10 cellular contexts compared by ENCODE assay signal in the genomic region with DNA sequence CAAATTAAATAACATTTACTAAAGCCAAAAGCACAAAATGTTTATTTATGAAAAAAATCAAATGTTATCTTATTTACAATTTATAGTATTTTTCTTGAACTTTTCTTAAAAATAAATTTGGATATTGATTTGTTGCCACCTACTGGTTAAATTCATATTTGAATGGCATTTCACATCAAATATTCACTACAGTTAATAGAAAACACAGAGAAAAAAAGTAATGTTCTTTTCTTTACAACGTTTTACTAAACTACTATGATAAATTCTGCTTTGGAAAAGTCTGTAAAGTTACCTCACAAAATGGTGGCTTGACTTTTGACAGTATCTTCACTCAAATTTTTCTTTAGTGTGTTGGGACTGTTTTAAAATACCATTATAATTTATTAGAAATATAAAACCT. TPM values are rescaled to one million over a fixed set of nuclear protein-coding genes. Genes with fewer than 3 reads are reported as not detected.
DNase-seq lines count a peak whose midpoint lies in the region; ATAC-seq, FAIRE-seq and TF ChIP-seq lines count a peak whose summit lies in the region.
"Had no signal": no experiment of that assay in that cellular context is flagged by ENCODE, and none has a peak within 500 bp of the region (broad histone marks: within the 10 kb centered on the region; RNA-seq: fewer than 3 reads in every experiment).

No MANE protein-coding gene starts in this region.

- no peak overlapping the region for H3K9ac ChIP-seq in neural cell (ENCODE audit: low read length)

- no peaks in the 10 kb centered on the region for H3F3A ChIP-seq in neural cell (ENCODE audit: insufficient read depth, low read length, poor library complexity, severe bottlenecking)

- no peak overlapping the region for H3K4me3 Mint-ChIP-seq in CD4-positive, alpha-beta T cell
- H3K4me3 Mint-ChIP-seq: activated T-helper 17 cell treated with anti-CD3 and anti-CD28 coated beads, Interleukin-2, amount 50 U/mL, for 72 hours had no signal

- H3K36me3 ChIP-seq in bronchial epithelial cell (ENCODE audit: control insufficient read depth, insufficient read depth, low read length) (no peaks in the 10 kb centered on the region), neural cell (ENCODE audit: insufficient read depth, low read length) (no peaks in the 10 kb centered on the region)

- H3K9me2 ChIP-seq in neural cell (ENCODE audit: insufficient read depth, low read length) = no peaks in the 10 kb centered on the region

- peak; percentile 76 for TF ChIP-seq CTCF in CD4-positive, alpha-beta T cell (IDR thresholded peaks at IDR 0.05)
- TF ChIP-seq CTCF in bronchial epithelial cell (IDR thresholded peaks at IDR 0.05; ENCODE audit: insufficient read depth, low read length, severe bottlenecking) = no peak
- TF ChIP-seq CTCF in neural cell (IDR thresholded peaks at IDR 0.05; ENCODE audit: poor library complexity, severe bottlenecking) = peak; percentile 55

- CTCF ChIA-PET in CD4-positive, alpha-beta T cell (lab: Charles Lee) = no interaction called here

- H3K27ac Mint-ChIP-seq in CD4-positive, alpha-beta T cell = no peak overlapping the region
- H3K27ac Mint-ChIP-seq: activated T-helper 17 cell treated with anti-CD3 and anti-CD28 coated beads, Interleukin-2, amount 50 U/mL, for 72 hours had no signal

- H3K79me2 ChIP-seq in neural cell (replicated peaks; ENCODE audit: insufficient read depth, low read length) = no peaks in the 10 kb centered on the region

- H3K36me3 Mint-ChIP-seq in CD4-positive, alpha-beta T cell (ENCODE audit: low read depth) = no peaks in the 10 kb centered on the region

- no peaks in the 10 kb centered on the region for H3K27me3 Mint-ChIP-seq in CD4-positive, alpha-beta T cell
- H3K27me3 Mint-ChIP-seq: activated T-helper 17 cell treated with anti-CD3 and anti-CD28 coated beads, Interleukin-2, amount 50 U/mL, for 72 hours had no signal

- no peaks in the 10 kb centered on the region for H3K9me3 Mint-ChIP-seq in CD4-positive, alpha-beta T cell
- H3K9me3 Mint-ChIP-seq: activated T-helper 17 cell treated with anti-CD3 and anti-CD28 coated beads, Interleukin-2, amount 50 U/mL, for 72 hours had no signal

- H3K27me3 ChIP-seq in CD4-positive, alpha-beta T cell (ENCODE audit: control insufficient read depth, insufficient read depth, low read length) = no peaks in the 10 kb centered on the region
- H3K27me3 ChIP-seq in bronchial epithelial cell (ENCODE audit: control insufficient read depth, insufficient read depth, low read length) (no peaks in the 10 kb centered on the region), neural cell (ENCODE audit: insufficient read depth, low read depth, low read length) (no peaks in the 10 kb centered on the region)

- no peak overlapping the region for H2AFZ ChIP-seq in neural cell (ENCODE audit: low read depth, low read length)

- no peak for FAIRE-seq in bronchial epithelial cell (lab: Jason Lieb, UNC)

- no peaks in the 10 kb centered on the region for H3K9me3 ChIP-seq in CD4-positive, alpha-beta T cell (ENCODE audit: control insufficient read depth, low read length)
- no peaks in the 10 kb centered on the region for H3K9me3 ChIP-seq in neural cell (ENCODE audit: low read length)

- no peak overlapping the region for H3K27ac ChIP-seq in CD4-positive, alpha-beta T cell (ENCODE audit: low read depth, low read length)
- no peak overlapping the region for H3K27ac ChIP-seq in neural cell (ENCODE audit: low read length)
- H3K27ac ChIP-seq: skin epidermis had no signal

- POLR2A ChIA-PET in CD4-positive, alpha-beta T cell (lab: Charles Lee) = no interaction called here

- H3K4me3 ChIP-seq in bronchial epithelial cell (ENCODE audit: low read depth, low read length) (no peak overlapping the region), neural cell (ENCODE audit: low read length) (no peak overlapping the region)
- H3K4me3 ChIP-seq: skin epidermis had no signal

- TF ChIP-seq EP300 in neural cell (conservative IDR thresholded peaks at IDR 0.05; ENCODE audit: poor library complexity, severe bottlenecking) = no peak

- intact Hi-C loops in CD4-positive, alpha-beta T cell (cut with DNase I, micrococcal nuclease) = loop anchor here (2.0 to 5.0 kb wide), 3 partner anchors 184 to 355 kb away; no protein-coding TSS in a partner anchor

- H3K4me2 ChIP-seq in neural cell (ENCODE audit: low read length) = no peak overlapping the region

- ATAC-seq in CD4-positive, alpha-beta T cell (ENCODE audit: poor library complexity) = no peak
- ATAC-seq in GM19351 (IDR thresholded peaks at IDR 0.05; ENCODE audit: unreplicated experiment) (no peak), GM18873 (IDR thresholded peaks at IDR 0.05; ENCODE audit: low FRiP score, unreplicated experiment) (no peak)
- ATAC-seq: activated T-helper 17 cell treated with anti-CD3 and anti-CD28 coated beads, Interleukin-2, amount 50 U/mL, for 72 hours had no signal

- peaks cover 36% of the 10 kb centered on the region for H3K4me1 Mint-ChIP-seq in CD4-positive, alpha-beta T cell (ENCODE audit: low read depth)

- DNase-seq in CD4-positive, alpha-beta T cell = no peak
- DNase-seq in Kasumi-1 (lab: John Stamatoyannopoulos, UW) (peak; percentile 15 to 43), bronchial epithelial cell (ENCODE audit: low read depth) (peak; percentile 38), NCI-H146 (lab: John Stamatoyannopoulos, UW) (no peak)
- no peak for DNase-seq in stimulated activated CD4-positive, alpha-beta T cell treated with anti-CD3 and anti-CD28 coated beads, Interleukin-15, amount 100 ng/mL, for 24 hours

- no peaks in the 10 kb centered on the region for H4K20me1 ChIP-seq in neural cell (ENCODE audit: insufficient read depth)

- peak; percentile 62 for TF ChIP-seq RAD21 in neural cell (conservative IDR thresholded peaks at IDR 0.05)

TF ChIP-seq in neural cell, 6 proteins besides CTCF, POLR2A, EP300 and RAD21:
- no peak for TF ChIP-seq TAF1 (IDR thresholded peaks at IDR 0.05; ENCODE audit: low read depth)
- peak; percentile 56 for TF ChIP-seq SMC3 (conservative IDR thresholded peaks at IDR 0.05; ENCODE audit: poor library complexity)
TF ChIP-seq in neural cell: peak in this region for 1.

RNA-seq across cellular contexts. Expression of gene SRPK2, which starts 52.7 kb away (rescaled TPM):
- total RNA-seq in CD4-positive, alpha-beta T cell = 10 to 100 TPM; 39.9 to 40.9 TPM
- total RNA-seq in bronchial epithelial cell = 43.4 and 70.0 TPM in 2 replicates
- polyA plus RNA-seq in neural cell = 71.3 and 118 TPM in 2 replicates
- polyA minus RNA-seq in neural cell = 170 and 171 TPM in 2 replicates

Comparison
In these comparisons a context has a peak if more than half of its experiments do, and no peak if none do; other contexts are left out.
1. DNase-seq: peak in Kasumi-1 (2 of 2) and bronchial epithelial cell (single experiment); none in CD4-positive, alpha-beta T cell (0 of 10), NCI-H146 (single experiment) and stimulated activated CD4-positive, alpha-beta T cell treated with anti-CD3 and anti-CD28 coated beads, Interleukin-15, amount 100 ng/mL, for 24 hours (single experiment).